ENCODE assay signal across 1 cellular context in the genomic region with DNA sequence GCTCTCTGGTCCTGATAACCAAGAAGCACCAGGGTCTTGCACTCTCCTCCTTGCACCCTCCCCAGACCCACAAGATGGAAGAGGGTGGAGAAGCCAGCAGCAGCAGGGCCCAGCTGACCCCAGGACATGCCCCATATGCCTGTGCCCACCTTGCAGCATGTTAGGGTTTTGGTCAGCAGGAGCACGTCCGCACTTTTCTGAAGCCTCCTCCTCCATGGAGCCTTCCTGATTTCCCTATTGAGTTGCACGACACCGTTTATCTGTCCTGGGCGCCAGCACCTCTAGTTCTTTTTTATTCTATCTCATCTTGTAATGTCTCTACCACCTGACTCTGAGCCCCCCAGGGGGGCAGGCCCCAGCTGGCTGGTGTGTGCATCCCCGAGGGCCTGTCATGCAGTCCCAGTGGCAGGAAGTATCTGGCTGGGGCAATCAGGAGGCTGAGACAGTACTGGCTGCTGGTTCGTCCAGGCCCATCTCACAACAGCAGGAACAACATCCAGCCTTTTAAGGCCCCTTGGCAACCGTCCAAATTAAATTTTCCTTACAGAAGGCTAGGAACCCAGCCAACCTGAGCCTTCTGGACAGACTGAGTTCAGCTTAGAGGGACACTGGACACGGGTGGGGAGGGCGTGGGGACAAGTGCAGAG.
TF ChIP-seq lines count a peak whose summit lies in the region.

No MANE protein-coding gene starts in this region.

TF ChIP-seq in H1, 55 proteins besides CTCF, POLR2A, EP300 and RAD21 (continued from another document):
- TF ChIP-seq RXRA (IDR thresholded peaks at IDR 0.05; ENCODE audit: insufficient read depth, low read depth, low read length) (no peak), KDM5A (IDR thresholded peaks at IDR 0.05; ENCODE audit: low read length) (no peak), RNF2 (IDR thresholded peaks at IDR 0.05; ENCODE audit: borderline replicate concordance, low read depth, low read length, missing control alignments, poor library complexity, severe bottlenecking) (no peak), JUND (IDR thresholded peaks at IDR 0.05; ENCODE audit: low read length) (no peak), YY1 (IDR thresholded peaks at IDR 0.05; ENCODE audit: low read depth, low read length) (no peak), SIRT6 (IDR thresholded peaks at IDR 0.05; ENCODE audit: low read length) (no peak), TCF12 (IDR thresholded peaks at IDR 0.05; ENCODE audit: low read depth, low read length) (no peak)
- TF ChIP-seq, protein P1, sequence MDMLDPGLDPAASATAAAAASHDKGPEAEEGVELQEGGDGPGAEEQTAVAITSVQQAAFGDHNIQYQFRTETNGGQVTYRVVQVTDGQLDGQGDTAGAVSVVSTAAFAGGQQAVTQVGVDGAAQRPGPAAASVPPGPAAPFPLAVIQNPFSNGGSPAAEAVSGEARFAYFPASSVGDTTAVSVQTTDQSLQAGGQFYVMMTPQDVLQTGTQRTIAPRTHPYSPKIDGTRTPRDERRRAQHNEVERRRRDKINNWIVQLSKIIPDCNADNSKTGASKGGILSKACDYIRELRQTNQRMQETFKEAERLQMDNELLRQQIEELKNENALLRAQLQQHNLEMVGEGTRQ (IDR thresholded peaks at IDR 0.05; ENCODE audit: low read length), result no peak
